Comparison of ENCODE assay signal across 10 cellular contexts in the genomic region with DNA sequence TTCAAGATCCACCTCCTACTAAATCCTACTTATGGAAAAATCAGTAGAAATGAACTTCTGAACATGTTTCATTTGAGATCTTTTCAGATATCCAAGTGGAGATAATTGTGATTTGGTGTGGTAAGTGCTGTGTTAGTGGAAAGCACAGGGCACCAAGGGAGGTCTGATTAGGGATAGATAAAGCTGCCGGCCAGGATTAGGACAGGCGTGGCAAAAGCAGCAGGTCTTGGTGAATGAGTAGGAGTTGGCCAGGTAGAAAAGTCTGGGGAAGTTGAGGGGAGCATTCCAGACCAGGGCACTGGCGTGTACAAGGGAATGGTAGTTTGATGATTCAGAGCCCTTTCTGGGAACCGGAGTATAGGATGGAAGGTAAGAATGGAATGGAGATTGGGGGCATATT. TPM values are rescaled to one million over a fixed set of nuclear protein-coding genes. Genes with fewer than 3 reads are reported as not detected.
DNase-seq lines count a peak whose midpoint lies in the region; ATAC-seq, FAIRE-seq and TF ChIP-seq lines count a peak whose summit lies in the region.
"Had no signal": no experiment of that assay in that cellular context is flagged by ENCODE, and none has a peak within 500 bp of the region (broad histone marks: within the 10 kb centered on the region; RNA-seq: fewer than 3 reads in every experiment).

No MANE protein-coding gene starts in this region.

- no peaks in the 10 kb centered on the region for H3K9me3 ChIP-seq in GM12878 (replicated peaks; ENCODE audit: control insufficient read depth, insufficient read depth, low read length)

- intact Hi-C loops in GM12878 (cut with micrococcal nuclease; ENCODE audit: unreplicated experiment), result loop anchor here (5.0 to 10.0 kb wide), 2 partner anchors 129 to 216 kb away; partner anchors contain the start of gene ZNF362

- FAIRE-seq in GM12878 (lab: Jason Lieb, UNC), result no peak

- H3K36me3 Mint-ChIP-seq in activated T-cell treated with anti-CD3 and anti-CD28 coated beads, Interleukin-2, amount 50 U/mL, for 24 hours (ENCODE audit: low read depth), result peaks cover 26% of the 10 kb centered on the region
- peaks cover 9% of the 10 kb centered on the region for H3K36me3 Mint-ChIP-seq in stimulated activated effector memory CD8-positive, alpha-beta T cell treated with anti-CD3 and anti-CD28 coated beads, Interleukin-12 subunit alpha, Interleukin-12 subunit beta, amount 100 ng/mL, for 72 hours

- no TSS peak for BruUV-seq in GM12878 (replicated peaks; lab: Mats Ljungman, UMichigan)

- SMC1A ChIA-PET in GM12878 (lab: Charles Lee; ENCODE audit: uncharacterized antibody, unreplicated experiment), result no interaction called here

- no peak for TF ChIP-seq EP300 in GM12878 (IDR thresholded peaks at IDR 0.05; ENCODE audit: borderline replicate concordance in 1 of 2, control insufficient read depth in 1 of 2, low read depth in 2 of 2, low read length in 2 of 2)

- no peak for TF ChIP-seq RAD21 in GM12878 (IDR thresholded peaks at IDR 0.05; ENCODE audit: insufficient read depth, low read depth, low read length)

- H3K27me3 ChIP-seq in GM12878 (replicated peaks in 1 of 2; ENCODE audit: control insufficient read depth in 2 of 2, insufficient read depth in 2 of 2, low read length in 1 of 2), result no peaks in the 10 kb centered on the region

- no peak for TF ChIP-seq POLR2A in GM12878 (IDR thresholded peaks at IDR 0.05; ENCODE audit: low read depth, low read length)

- peaks cover 50% of the 10 kb centered on the region for H3K4me1 Mint-ChIP-seq in activated T-cell treated with anti-CD3 and anti-CD28 coated beads, Interleukin-2, amount 50 U/mL, for 24 hours (ENCODE audit: low read depth)
- H3K4me1 Mint-ChIP-seq in stimulated activated effector memory CD8-positive, alpha-beta T cell treated with anti-CD3 and anti-CD28 coated beads, Interleukin-12 subunit alpha, Interleukin-12 subunit beta, amount 100 ng/mL, for 72 hours, result peaks cover 57% of the 10 kb centered on the region

- no peak overlapping the region for H2AFZ ChIP-seq in GM12878 (ENCODE audit: control insufficient read depth, low read depth, low read length)

- 0 out of 2 replicates have a peak overlapping the region, but pooled peaks have one; percentile 9 for H3K9ac ChIP-seq in GM12878 (ENCODE audit: control insufficient read depth, insufficient read depth, low read length)

- peak overlapping the region; percentile 12 for H3K27ac Mint-ChIP-seq in activated T-cell treated with anti-CD3 and anti-CD28 coated beads, Interleukin-2, amount 50 U/mL, for 24 hours
- H3K27ac Mint-ChIP-seq in stimulated activated effector memory CD8-positive, alpha-beta T cell treated with anti-CD3 and anti-CD28 coated beads, Interleukin-12 subunit alpha, Interleukin-12 subunit beta, amount 100 ng/mL, for 72 hours, result peak overlapping the region; percentile 98
- H3K27ac Mint-ChIP-seq: activated naive CD4-positive, alpha-beta T cell treated with anti-CD3 and anti-CD28 coated beads, Interleukin-2, amount 50 U/mL, for 72 hours had no signal

- H3K4me1 ChIP-seq in GM12878 (ENCODE audit: control insufficient read depth, insufficient read depth, low read length), result peaks cover 19% of the 10 kb centered on the region

- no peaks in the 10 kb centered on the region for H4K20me1 ChIP-seq in GM12878 (ENCODE audit: control insufficient read depth, insufficient read depth)

- no peaks in the 10 kb centered on the region for H3K27me3 Mint-ChIP-seq in activated T-cell treated with anti-CD3 and anti-CD28 coated beads, Interleukin-2, amount 50 U/mL, for 24 hours

- no peaks in the 10 kb centered on the region for H3K9me3 Mint-ChIP-seq in activated T-cell treated with anti-CD3 and anti-CD28 coated beads, Interleukin-2, amount 50 U/mL, for 24 hours
- no peaks in the 10 kb centered on the region for H3K9me3 Mint-ChIP-seq in stimulated activated effector memory CD8-positive, alpha-beta T cell treated with anti-CD3 and anti-CD28 coated beads, Interleukin-12 subunit alpha, Interleukin-12 subunit beta, amount 100 ng/mL, for 72 hours
- H3K9me3 Mint-ChIP-seq: activated naive CD4-positive, alpha-beta T cell treated with anti-CD3 and anti-CD28 coated beads, Interleukin-2, amount 50 U/mL, for 72 hours had no signal

- no peaks in the 10 kb centered on the region for H3K36me3 ChIP-seq in GM12878 (ENCODE audit: control insufficient read depth in 2 of 2, insufficient read depth in 2 of 2, low read length in 1 of 2)

- 92% methylated on average over 4 of the region's 4 CpGs for WGBS in GM12878 (ENCODE audit: insufficient coverage, insufficient replicate concordance, low lambda C conversion rate, missing lambda C conversion rate)

- DNase-seq in activated T-cell treated with anti-CD3 and anti-CD28 coated beads, Interleukin-2, amount 50 U/mL, for 24 hours, result no peak
- DNase-seq in activated T-cell treated with anti-CD3 and anti-CD28 coated beads for 4 hours (no peak), NCI-H226 (peak; percentile 16), GM12878 (ENCODE audit: low read depth, low spot score) (no peak), HUDEP-2 (lab: John Stamatoyannopoulos, UW; ENCODE audit: unreplicated experiment in 76 of 76) (no peak), middle frontal gyrus (ENCODE audit: extremely low spot score, low spot score) (no peak)
- DNase-seq in stimulated activated effector memory CD8-positive, alpha-beta T cell treated with anti-CD3 and anti-CD28 coated beads, Interleukin-12 subunit alpha, Interleukin-12 subunit beta, amount 100 ng/mL, for 72 hours (ENCODE audit: low spot score in 2 of 2), result no peak
- DNase-seq in stimulated activated CD4-positive, alpha-beta T cell treated with anti-CD3 and anti-CD28 coated beads, Interleukin-2, amount 100 ng/mL, for 48 hours, result no peak
- DNase-seq: SHP77 treated with DMSO at 0.1 percent for 48 hours had no signal

- ATAC-seq in GM12878, result no peak
- no peak for ATAC-seq in stimulated activated effector memory CD8-positive, alpha-beta T cell treated with anti-CD3 and anti-CD28 coated beads, Interleukin-12 subunit alpha, Interleukin-12 subunit beta, amount 100 ng/mL, for 72 hours
- ATAC-seq: activated naive CD4-positive, alpha-beta T cell treated with anti-CD3 and anti-CD28 coated beads, Interleukin-2, amount 50 U/mL, for 72 hours had no signal

- TF ChIP-seq CTCF in GM12878 (IDR thresholded peaks at IDR 0.05 in 2 of 3, conservative IDR thresholded peaks at IDR 0.05 in 1 of 3; ENCODE audit: control insufficient read depth in 2 of 3, extremely low read depth in 1 of 3, insufficient read depth in 1 of 3, low read depth in 3 of 3, low read length in 3 of 3), result no peak

- H3K4me3 ChIP-seq in GM12878, result peak overlapping the region; percentile 46

- H3K4me2 ChIP-seq in GM12878 (ENCODE audit: control insufficient read depth, insufficient read depth), result peak overlapping the region; percentile 81

- H3K27ac ChIP-seq in GM12878 (ENCODE audit: control insufficient read depth, insufficient read depth), result peak overlapping the region; percentile 97; the same call in 1 of the 2 replicates

- in situ Hi-C loops in GM12878 (cut with MboI), result no loop called here

- RAD21 ChIA-PET in GM12878 (lab: Charles Lee; ENCODE audit: unreplicated experiment), result no interaction called here

- POLR2A ChIA-PET in GM12878 (lab: Charles Lee), result no interaction called here

- H3K4me3 Mint-ChIP-seq in activated T-cell treated with anti-CD3 and anti-CD28 coated beads, Interleukin-2, amount 50 U/mL, for 24 hours, result peak overlapping the region; percentile 96
- H3K4me3 Mint-ChIP-seq in stimulated activated effector memory CD8-positive, alpha-beta T cell treated with anti-CD3 and anti-CD28 coated beads, Interleukin-12 subunit alpha, Interleukin-12 subunit beta, amount 100 ng/mL, for 72 hours, result peak overlapping the region; percentile 88

- H3K79me2 ChIP-seq in GM12878 (ENCODE audit: control insufficient read depth, insufficient read depth, low read length), result peaks cover 15% of the 10 kb centered on the region

- CTCF ChIA-PET in GM12878 (lab: Yijun Ruan, JAX), result interaction anchor here (0.6 to 6.0 kb wide), 5 partner anchors 9 to 341 kb away, joined by 3 to 51 read pairs (median 3); no protein-coding TSS in a partner anchor

TF ChIP-seq in GM12878, 131 proteins besides CTCF, POLR2A, EP300 and RAD21 (continues in another document):
- TF ChIP-seq CHD1 (IDR thresholded peaks at IDR 0.05; ENCODE audit: low read depth, low read length), result no peak

RNA-seq across cellular contexts. Expression of gene AZIN2, which starts 47.8 kb away (rescaled TPM):
- 0.69 and 0.88 TPM in 2 replicates for total RNA-seq in GM12878 (2013; cell fraction: nucleolus; rRNA removed)
- total RNA-seq in GM12878 (2014; rRNA removed) (0.16 and 0.85 TPM in 2 replicates), GM12878 (2014; rRNA removed; fragmentation: Illumina TruSeq; extraction: Trizol) (0.31 TPM in 1 of 2 replicates, not detected in the other), GM12878 (2021) (0.19 and 0.31 TPM in 2 replicates)
- 2.5 TPM for polyA plus RNA-seq in GM12878 (2011; ENCODE audit: low read depth)
- polyA plus RNA-seq in GM12878 (2011; rRNA removed) (0.04 and 0.14 TPM in 2 replicates), GM12878 (2014; fragmentation: Illumina TruSeq; extraction: Trizol) (0.03 and 0.12 TPM in 2 replicates), GM12878 (2014; fragmentation: Nextera tagmentation; extraction: Ambion mirVana) (under 1 TPM; 0.02 to 0.05 TPM), GM12878 (2014; rRNA removed) (0.15 and 0.52 TPM in 2 replicates), GM12878 (2016; fragmentation: Nextera tagmentation; extraction: Ambion mirVana) (under 1 TPM; 0.33 to 0.35 TPM)
- polyA plus RNA-seq in GM12878 (2011; cell fraction: cytosol; rRNA removed), result 0.18 and 0.22 TPM in 2 replicates
- 0.25 and 0.44 TPM in 2 replicates for polyA plus RNA-seq in GM12878 (2011; cell fraction: nucleus; rRNA removed)
- polyA plus RNA-seq in GM12878 (2012), result 0.34 and 0.55 TPM in 2 replicates
- 0.15 TPM in 1 of 2 replicates, not detected in the other for polyA minus RNA-seq in GM12878 (2011; rRNA and poly(A)+ RNA removed)
- polyA minus RNA-seq in GM12878 (2011; cell fraction: cytosol; rRNA and poly(A)+ RNA removed), result not detected in 2 replicates
- polyA minus RNA-seq in GM12878 (2011; cell fraction: nucleus; rRNA and poly(A)+ RNA removed), result 0.36 and 0.86 TPM in 2 replicates

RNA-seq across cellular contexts. Expression of gene TRIM62, which starts 53.1 kb away (rescaled TPM):
- 4.5 and 5.4 TPM in 2 replicates for total RNA-seq in GM12878 (2013; cell fraction: nucleolus; rRNA removed)
- total RNA-seq in GM12878 (2014; rRNA removed) (1.2 and 2.2 TPM in 2 replicates), GM12878 (2014; rRNA removed; fragmentation: Illumina TruSeq; extraction: Trizol) (0.69 and 1.0 TPM in 2 replicates), GM12878 (2021) (4.1 and 4.2 TPM in 2 replicates)
- polyA plus RNA-seq in GM12878 (2011; ENCODE audit: low read depth), result 1.2 TPM
- polyA plus RNA-seq in GM12878 (2011; rRNA removed) (0.37 and 0.99 TPM in 2 replicates), GM12878 (2014; fragmentation: Illumina TruSeq; extraction: Trizol) (2.7 and 2.8 TPM in 2 replicates), GM12878 (2014; fragmentation: Nextera tagmentation; extraction: Ambion mirVana) (under 1 TPM; 0.52 to 0.55 TPM), GM12878 (2014; rRNA removed) (2.6 and 2.8 TPM in 2 replicates), GM12878 (2016; fragmentation: Nextera tagmentation; extraction: Ambion mirVana) (1 to 10 TPM; 1.9 TPM)
- 1.3 and 1.4 TPM in 2 replicates for polyA plus RNA-seq in GM12878 (2011; cell fraction: cytosol; rRNA removed)
- 4.2 and 7.0 TPM in 2 replicates for polyA plus RNA-seq in GM12878 (2011; cell fraction: nucleus; rRNA removed)
- 2.1 and 2.7 TPM in 2 replicates for polyA plus RNA-seq in GM12878 (2012)
- polyA minus RNA-seq in GM12878 (2011; rRNA and poly(A)+ RNA removed), result 1.1 and 1.7 TPM in 2 replicates
- 0.62 and 1.1 TPM in 2 replicates for polyA minus RNA-seq in GM12878 (2011; cell fraction: cytosol; rRNA and poly(A)+ RNA removed)
- polyA minus RNA-seq in GM12878 (2011; cell fraction: nucleus; rRNA and poly(A)+ RNA removed), result 1.5 and 2.0 TPM in 2 replicates
